ENCODE assay signal across 8 cellular contexts in genomic region chr12:76031081-76031413, GRCh38. TPM values are rescaled to one million over a fixed set of nuclear protein-coding genes. Genes with fewer than 3 reads are reported as not detected.
A peak's percentile ranks its signal among the peaks of the same experiment; 100 is the strongest.
DNase-seq lines count a peak whose midpoint lies in the region; ATAC-seq lines count a peak whose summit lies in the region.

No MANE protein-coding gene starts in this region.

- peak overlapping the region; percentile 98 for H3K4me3 Mint-ChIP-seq in activated naive CD8-positive, alpha-beta T cell treated with anti-CD3 and anti-CD28 coated beads for 36 hours

- peak overlapping the region; percentile 69 for H3K27ac ChIP-seq in temporal lobe (ENCODE audit: low read depth, low read length)

- ATAC-seq in GM18520 (IDR thresholded peaks at IDR 0.05; ENCODE audit: unreplicated experiment), result peak; percentile 2
- ATAC-seq in HG03135 (IDR thresholded peaks at IDR 0.05; ENCODE audit: unreplicated experiment), result peak; percentile 9

- H3K27me3 Mint-ChIP-seq in activated naive CD8-positive, alpha-beta T cell treated with anti-CD3 and anti-CD28 coated beads for 36 hours, result peaks cover 6% of the 10 kb centered on the region

- peaks cover 48% of the 10 kb centered on the region for H3K36me3 Mint-ChIP-seq in activated naive CD8-positive, alpha-beta T cell treated with anti-CD3 and anti-CD28 coated beads for 36 hours

- H3K9me3 Mint-ChIP-seq in activated naive CD8-positive, alpha-beta T cell treated with anti-CD3 and anti-CD28 coated beads for 36 hours, result peaks cover 1% of the 10 kb centered on the region

- no peak for DNase-seq in activated naive CD8-positive, alpha-beta T cell treated with anti-CD3 and anti-CD28 coated beads for 36 hours
- DNase-seq in inferior parietal cortex (ENCODE audit: extremely low spot score) (peak; percentile 38), HCEC 1CT (no peak), DMS79 (lab: John Stamatoyannopoulos, UW) (no peak)
- DNase-seq in NK-92 treated with Interleukin-12 subunit alpha and Interleukin-12 subunit beta, amount 100 ng/mL, for 24 hours (lab: John Stamatoyannopoulos, UW), result no peak

- peak overlapping the region; percentile 98 for H3K27ac Mint-ChIP-seq in activated naive CD8-positive, alpha-beta T cell treated with anti-CD3 and anti-CD28 coated beads for 36 hours

- H3K4me1 Mint-ChIP-seq in activated naive CD8-positive, alpha-beta T cell treated with anti-CD3 and anti-CD28 coated beads for 36 hours, result peaks cover 48% of the 10 kb centered on the region

RNA-seq across cellular contexts. Expression of gene PHLDA1, which starts 0.5 kb away (rescaled TPM):
- 10 to 100 TPM; 41.5 to 41.9 TPM for total RNA-seq in activated naive CD8-positive, alpha-beta T cell treated with anti-CD3 and anti-CD28 coated beads for 36 hours
- total RNA-seq in temporal lobe, result 23.8 TPM

RNA-seq across cellular contexts. Expression of gene NAP1L1, which starts 53.4 kb away (rescaled TPM):
- 1,000 to 10,000 TPM; 1,148 to 1,176 TPM for total RNA-seq in activated naive CD8-positive, alpha-beta T cell treated with anti-CD3 and anti-CD28 coated beads for 36 hours
- 184 TPM for total RNA-seq in temporal lobe
